ENCODE assay signal across 8 cellular contexts in genomic region chr22:20531404-20532181, GRCh38. TPM values are rescaled to one million over a fixed set of nuclear protein-coding genes. Genes with fewer than 3 reads are reported as not detected.
A peak's percentile ranks its signal among the peaks of the same experiment; 100 is the strongest.
DNase-seq lines count a peak whose midpoint lies in the region; ATAC-seq, FAIRE-seq and TF ChIP-seq lines count a peak whose summit lies in the region.

No MANE protein-coding gene starts in this region.

- no peak overlapping the region for H3K4me3 ChIP-seq in HUES64 (ENCODE audit: low read length)
- H3K4me3 ChIP-seq in bronchial epithelial cell (ENCODE audit: low read depth, low read length): no peak overlapping the region
- H3K4me3 ChIP-seq in testis: no peak overlapping the region

- ATAC-seq in GM18517 (IDR thresholded peaks at IDR 0.05; ENCODE audit: unreplicated experiment): no peak

- H3K36me3 ChIP-seq in HUES64 (ENCODE audit: insufficient read depth, low read length) (peaks cover 14% of the 10 kb centered on the region), bronchial epithelial cell (ENCODE audit: control insufficient read depth, insufficient read depth, low read length) (peaks cover 16% of the 10 kb centered on the region), testis (ENCODE audit: low read depth, missing control alignments) (no peaks in the 10 kb centered on the region)

- no peak for TF ChIP-seq POLR2A in testis (IDR thresholded peaks at IDR 0.05)

- no peak overlapping the region for H3K9ac ChIP-seq in HUES64 (ENCODE audit: low read depth, low read length)

- H3K27me3 ChIP-seq in HUES64 (ENCODE audit: insufficient read depth, low read length) (no peaks in the 10 kb centered on the region), bronchial epithelial cell (ENCODE audit: control insufficient read depth, insufficient read depth, low read length) (no peaks in the 10 kb centered on the region), testis (no peaks in the 10 kb centered on the region)

- WGBS in HUES64: 81% methylated on average over 15 of the region's 15 CpGs
- 48 to 78% methylated on average over 14 to 15 of the region's 15 CpGs for WGBS in testis, 2 donors

- H3K9me3 ChIP-seq in HUES64 (ENCODE audit: insufficient read depth, low read depth, low read length) (no peaks in the 10 kb centered on the region), testis (no peaks in the 10 kb centered on the region)

- H3K4me1 ChIP-seq in HUES64 (ENCODE audit: insufficient read depth, low read length) (peaks cover 29% of the 10 kb centered on the region; the same call in 1 of the 2 replicates), testis (peaks cover 52% of the 10 kb centered on the region)

- intact Hi-C loops in testis (cut with DNase I; ENCODE audit: low total_unique reads): no loop called here

- TF ChIP-seq CTCF in bronchial epithelial cell (IDR thresholded peaks at IDR 0.05; ENCODE audit: insufficient read depth, low read length, severe bottlenecking) (no peak), testis (IDR thresholded peaks at IDR 0.05) (no peak)

- DNase-seq in Ammon's horn (ENCODE audit: low spot score) (peak; percentile 75), bronchial epithelial cell (ENCODE audit: low read depth) (peak; percentile 96), left kidney (ENCODE audit: low read depth, low spot score) (peak; percentile 81), testis (peak; percentile 69), NCI-H345 treated with DMSO at 0.1 percent for 48 hours (lab: John Stamatoyannopoulos, UW; ENCODE audit: unreplicated experiment) (no peak), NCI-H1417 treated with DMSO at 0.1 percent for 48 hours (lab: John Stamatoyannopoulos, UW) (no peak)

- FAIRE-seq in bronchial epithelial cell (lab: Jason Lieb, UNC): peak; percentile 96

- H3K27ac ChIP-seq in HUES64 (ENCODE audit: low read depth, low read length): peak overlapping the region; percentile 17; the same call in 1 of the 2 replicates
- H3K27ac ChIP-seq in testis: peak overlapping the region; percentile 31 to 59

RNA-seq across cellular contexts. Expression of gene MED15, which starts 24.2 kb away (rescaled TPM):
- 29.5 TPM for polyA plus RNA-seq in HUES64 (2013, experiment 1 of 2)
- polyA plus RNA-seq in HUES64 (2013, experiment 2 of 2): 32.3 TPM
- total RNA-seq in bronchial epithelial cell (20.5 and 22.5 TPM in 2 replicates), testis (100 to 1,000 TPM in 1 of 2 donors, 10 to 100 TPM in 1; 81.6 to 101 TPM)
- 71.0 TPM for polyA plus RNA-seq in testis (ENCODE audit: insufficient read depth, low read depth, low replicate concordance)

RNA-seq across cellular contexts. Expression of gene KLHL22, which starts 36.0 kb away (rescaled TPM):
- 8.8 TPM for polyA plus RNA-seq in HUES64 (2013, experiment 1 of 2)
- polyA plus RNA-seq in HUES64 (2013, experiment 2 of 2): 11.0 TPM
- total RNA-seq in bronchial epithelial cell: 15.7 and 17.1 TPM in 2 replicates
- 10 to 100 TPM; 39.8 to 41.7 TPM for total RNA-seq in testis
- 18.1 TPM for polyA plus RNA-seq in testis (ENCODE audit: insufficient read depth, low read depth, low replicate concordance)

Comparison
In these comparisons a context has a peak if more than half of its experiments do, and no peak if none do; other contexts are left out.
1. DNase-seq: peak in Ammon's horn (single experiment), bronchial epithelial cell (single experiment), left kidney (single experiment) and testis (single experiment); none in NCI-H345 treated with DMSO at 0.1 percent for 48 hours (single experiment) and NCI-H1417 treated with DMSO at 0.1 percent for 48 hours (single experiment).